ENCODE assay signal across 8 cellular contexts in genomic region chr9:83817356-83818278, GRCh38. TPM values are rescaled to one million over a fixed set of nuclear protein-coding genes. Genes with fewer than 3 reads are reported as not detected.
DNase-seq lines count a peak whose midpoint lies in the region; ATAC-seq and TF ChIP-seq lines count a peak whose summit lies in the region.
"Not testable (repeated sequence)": the region's sequence is repeated elsewhere in the genome, so short reads cannot be mapped to it uniquely, and the experiment has no call there.

GKAP1 (minus strand) TSS chr9:83817769; CDS start chr9:83806517, 11,252 bp downstream.

- peak within 1 kb of the TSS; percentile 77 for H3K27ac ChIP-seq in CD8-positive, alpha-beta T cell (ENCODE audit: low read depth, low read length)
- not testable (repeated sequence) for H3K27ac ChIP-seq in mesenchymal stem cell (ENCODE audit: low read length, poor library complexity, severe bottlenecking)

- H3K27me3 ChIP-seq in CD8-positive, alpha-beta T cell (ENCODE audit: insufficient read depth, low read length); mesenchymal stem cell (ENCODE audit: control insufficient read depth in 1 of 2, insufficient read depth in 1 of 2, low read length in 2 of 2): not testable (repeated sequence)

- not testable (repeated sequence) for H4K91ac ChIP-seq in mesenchymal stem cell (ENCODE audit: low read length)

- not testable (repeated sequence) for H3K23ac ChIP-seq in mesenchymal stem cell (ENCODE audit: low read length in 2 of 2)

- H2BK15ac ChIP-seq in mesenchymal stem cell (ENCODE audit: low read depth, poor library complexity, severe bottlenecking) = not testable (repeated sequence)

- H4K8ac ChIP-seq in mesenchymal stem cell (ENCODE audit: low read length) = not testable (repeated sequence)

- H3K18ac ChIP-seq in mesenchymal stem cell (ENCODE audit: low read depth in 1 of 2, low read length in 2 of 2) = peak within 1 kb of the TSS; percentile 12 to 40

- peak within 1 kb of the TSS; percentile 55 for H3K27ac Mint-ChIP-seq in CD8-positive, alpha-beta T cell
- H3K27ac Mint-ChIP-seq in effector memory CD8-positive, alpha-beta T cell = peak within 1 kb of the TSS; percentile 85 to 89

- not testable (repeated sequence) for H2BK5ac ChIP-seq in mesenchymal stem cell (ENCODE audit: low read depth, low read length, poor library complexity, severe bottlenecking)

- DNase-seq in CD8-positive, alpha-beta T cell = peak; percentile 73 to 90 (median 81)
- DNase-seq in NK-92 (lab: John Stamatoyannopoulos, UW; ENCODE audit: unreplicated experiment) (peak; percentile 23), mesenchymal stem cell (peak; percentile 68)
- DNase-seq in activated CD8-positive, alpha-beta memory T cell treated with anti-CD3 and anti-CD28 coated beads for 48 hours (ENCODE audit: low read depth in 2 of 3, low spot score in 2 of 3) = peak; percentile 30 to 56 (median 36)
- DNase-seq in effector memory CD8-positive, alpha-beta T cell = peak; percentile 76 to 79 (median 77)
- DNase-seq in stimulated activated CD4-positive, alpha-beta T cell treated with anti-CD3 and anti-CD28 coated beads, TNF-alpha, amount 100 ng/mL, for 4 hours (ENCODE audit: low read depth in 3 of 3) = peak; percentile 46 to 69 (median 67)

- H3K36me3 Mint-ChIP-seq in CD8-positive, alpha-beta T cell = not testable (repeated sequence)
- H3K36me3 Mint-ChIP-seq in effector memory CD8-positive, alpha-beta T cell (ENCODE audit: insufficient read depth) = peaks cover 19% of the 10 kb centered on the region

- peak; percentile 86 for ATAC-seq in CD8-positive, alpha-beta T cell
- ATAC-seq in GM19438 (IDR thresholded peaks at IDR 0.05; ENCODE audit: low read depth, unreplicated experiment) = peak; percentile 78
- ATAC-seq in HG03521 (IDR thresholded peaks at IDR 0.05; ENCODE audit: unreplicated experiment) = peak; percentile 77
- ATAC-seq in effector memory CD8-positive, alpha-beta T cell (replicated peaks) = peak; percentile 84

- H3K4me3 ChIP-seq in CD8-positive, alpha-beta T cell (ENCODE audit: low read depth, low read length) = peak within 1 kb of the TSS; percentile 70
- peak within 1 kb of the TSS; percentile 72 to 73 for H3K4me3 ChIP-seq in mesenchymal stem cell (ENCODE audit: insufficient read depth in 1 of 2, low read depth in 1 of 2, low read length in 2 of 2)

- not testable (repeated sequence) for H3K14ac ChIP-seq in mesenchymal stem cell (ENCODE audit: low read length in 2 of 2)

- H2AFZ ChIP-seq in mesenchymal stem cell (ENCODE audit: low read depth, low read length) = peak within 1 kb of the TSS; percentile 53

- H3K9me3 ChIP-seq in CD8-positive, alpha-beta T cell (ENCODE audit: low read length); mesenchymal stem cell (ENCODE audit: control insufficient read depth, low read length): not testable (repeated sequence)

- intact Hi-C loops in CD8-positive, alpha-beta T cell (cut with DNase I, micrococcal nuclease) = loop anchor here (1.0 to 2.0 kb wide), 6 partner anchors 104 to 195 kb away; partner anchors contain the start of genes IDNK (in 2 of the 2), HNRNPK (in 1 of the 2), KIF27 (in 1 of the 2) and RMI1 (in 1 of the 2)

- peaks cover 18% of the 10 kb centered on the region for H3K4me1 Mint-ChIP-seq in CD8-positive, alpha-beta T cell (ENCODE audit: low read depth)
- not testable (repeated sequence) for H3K4me1 Mint-ChIP-seq in effector memory CD8-positive, alpha-beta T cell (ENCODE audit: low read depth in 2 of 2)

- H3K36me3 ChIP-seq in CD8-positive, alpha-beta T cell (ENCODE audit: insufficient read depth, low read length); mesenchymal stem cell (ENCODE audit: control insufficient read depth in 1 of 2, insufficient read depth in 2 of 2, low read depth in 1 of 2, low read length in 2 of 2): not testable (repeated sequence)

- CTCF ChIA-PET in CD8-positive, alpha-beta T cell (lab: Charles Lee) = not testable (repeated sequence)

- not testable (repeated sequence) for H3K4me1 ChIP-seq in CD8-positive, alpha-beta T cell (ENCODE audit: insufficient read depth, low read length); mesenchymal stem cell (ENCODE audit: control insufficient read depth, insufficient read depth, low read depth, low read length)

- not testable (repeated sequence) for H3K9me3 Mint-ChIP-seq in CD8-positive, alpha-beta T cell; effector memory CD8-positive, alpha-beta T cell

- H3K4me2 ChIP-seq in mesenchymal stem cell (ENCODE audit: low read length, poor library complexity, severe bottlenecking) = peak within 1 kb of the TSS; percentile 98

- not testable (repeated sequence) for H2BK120ac ChIP-seq in mesenchymal stem cell (ENCODE audit: low read depth, low read length)

- H3K27me3 Mint-ChIP-seq in CD8-positive, alpha-beta T cell (ENCODE audit: low read depth); effector memory CD8-positive, alpha-beta T cell: not testable (repeated sequence)

- H3K79me1 ChIP-seq in mesenchymal stem cell (replicated peaks; ENCODE audit: low read length, poor library complexity, severe bottlenecking) = not testable (repeated sequence)

- H3K9ac ChIP-seq in mesenchymal stem cell (ENCODE audit: low read length) = peak within 1 kb of the TSS; percentile 58

- TF ChIP-seq CTCF in CD8-positive, alpha-beta T cell (IDR thresholded peaks at IDR 0.05) = not testable (repeated sequence)

- 0% methylated on average over 9 of the region's 103 CpGs for WGBS in mesenchymal stem cell

- POLR2A ChIA-PET in CD8-positive, alpha-beta T cell (lab: Charles Lee) = interaction anchor here (0.6 kb wide), 1 partner anchor 103 kb away, joined by 7 read pairs; no protein-coding TSS in a partner anchor

- H3K4me3 Mint-ChIP-seq in CD8-positive, alpha-beta T cell = peak within 1 kb of the TSS; percentile 84
- peak within 1 kb of the TSS; percentile 80 to 82 for H3K4me3 Mint-ChIP-seq in effector memory CD8-positive, alpha-beta T cell

- H2AK5ac ChIP-seq in mesenchymal stem cell (ENCODE audit: low read length, severe bottlenecking) = not testable (repeated sequence)

- not testable (repeated sequence) for H2BK12ac ChIP-seq in mesenchymal stem cell (ENCODE audit: low read length in 2 of 2)

- H3K4ac ChIP-seq in mesenchymal stem cell (ENCODE audit: low read depth in 1 of 2, low read length in 2 of 2) = not testable (repeated sequence)

RNA-seq across cellular contexts. Expression of gene GKAP1, which starts in this region (rescaled TPM):
- 1 to 10 TPM; 8.3 to 9.3 TPM for total RNA-seq in CD8-positive, alpha-beta T cell
- 1.3 TPM for polyA plus RNA-seq in mesenchymal stem cell (2013, experiment 1 of 2)
- polyA plus RNA-seq in mesenchymal stem cell (2013, experiment 2 of 2) = 1.7 TPM

Comparison
In these comparisons a context has a peak if more than half of its experiments do, and no peak if none do; other contexts are left out.
1. DNase-seq: peak in every context shown above with its lines; median percentile 81 in CD8-positive, alpha-beta T cell; 77 in effector memory CD8-positive, alpha-beta T cell; 68 in mesenchymal stem cell; 67 in stimulated activated CD4-positive, alpha-beta T cell treated with anti-CD3 and anti-CD28 coated beads, TNF-alpha, amount 100 ng/mL, for 4 hours; 36 in activated CD8-positive, alpha-beta memory T cell treated with anti-CD3 and anti-CD28 coated beads for 48 hours; 23 in NK-92.